In genomic region chr2:225122582-225123486, GRCh38 we compare ENCODE assay signal across 8 cellular contexts.
DNase-seq lines count a peak whose midpoint lies in the region; ATAC-seq and TF ChIP-seq lines count a peak whose summit lies in the region.

No MANE protein-coding gene starts in this region.

- no peaks in the 10 kb centered on the region for H3K36me3 Mint-ChIP-seq in stimulated activated effector memory CD8-positive, alpha-beta T cell treated with anti-CD3 and anti-CD28 coated beads, Interleukin-12 subunit alpha, Interleukin-12 subunit beta, amount 100 ng/mL, for 72 hours

- peak; percentile 68 for ATAC-seq in HG03175 (IDR thresholded peaks at IDR 0.05; ENCODE audit: unreplicated experiment)
- no peak for ATAC-seq in stimulated activated effector memory CD8-positive, alpha-beta T cell treated with anti-CD3 and anti-CD28 coated beads, Interleukin-12 subunit alpha, Interleukin-12 subunit beta, amount 100 ng/mL, for 72 hours
- ATAC-seq in GM21529 (IDR thresholded peaks at IDR 0.05; ENCODE audit: unreplicated experiment): no peak

- peak; percentile 29 for TF ChIP-seq CTCF in foreskin fibroblast (IDR thresholded peaks at IDR 0.05; ENCODE audit: low read depth, low read length)

- no peak overlapping the region for H3K27ac Mint-ChIP-seq in stimulated activated effector memory CD8-positive, alpha-beta T cell treated with anti-CD3 and anti-CD28 coated beads, Interleukin-12 subunit alpha, Interleukin-12 subunit beta, amount 100 ng/mL, for 72 hours

- peaks cover 6% of the 10 kb centered on the region for H3K4me1 Mint-ChIP-seq in stimulated activated effector memory CD8-positive, alpha-beta T cell treated with anti-CD3 and anti-CD28 coated beads, Interleukin-12 subunit alpha, Interleukin-12 subunit beta, amount 100 ng/mL, for 72 hours

- no peak overlapping the region for H3K4me3 Mint-ChIP-seq in stimulated activated effector memory CD8-positive, alpha-beta T cell treated with anti-CD3 and anti-CD28 coated beads, Interleukin-12 subunit alpha, Interleukin-12 subunit beta, amount 100 ng/mL, for 72 hours

- no peak overlapping the region for H3K4me3 ChIP-seq in foreskin fibroblast (ENCODE audit: low read depth in 1 of 2, low read length in 2 of 2)

- no peaks in the 10 kb centered on the region for H3K9me3 Mint-ChIP-seq in stimulated activated effector memory CD8-positive, alpha-beta T cell treated with anti-CD3 and anti-CD28 coated beads, Interleukin-12 subunit alpha, Interleukin-12 subunit beta, amount 100 ng/mL, for 72 hours

- peak; percentile 44 for DNase-seq in EH (ENCODE audit: low read depth)
- peak; percentile 4 for DNase-seq in T1000 (lab: John Stamatoyannopoulos, UW)
- DNase-seq in foreskin fibroblast: peak in 1 of 2 donors; percentile 72
- DNase-seq in stimulated activated effector memory CD8-positive, alpha-beta T cell treated with anti-CD3 and anti-CD28 coated beads, Interleukin-12 subunit alpha, Interleukin-12 subunit beta, amount 100 ng/mL, for 72 hours (ENCODE audit: low spot score in 2 of 2): peak; percentile 6 to 57
- DNase-seq in AG08396 (ENCODE audit: low spot score): no peak
- no peak for DNase-seq in NCI-H774 (lab: John Stamatoyannopoulos, UW)

Comparison
In these comparisons a context has a peak if more than half of its experiments do, and no peak if none do; other contexts are left out.
1. DNase-seq: peak in EH (single experiment), T1000 (single experiment) and stimulated activated effector memory CD8-positive, alpha-beta T cell treated with anti-CD3 and anti-CD28 coated beads, Interleukin-12 subunit alpha, Interleukin-12 subunit beta, amount 100 ng/mL, for 72 hours (2 of 2); none in AG08396 (single experiment) and NCI-H774 (single experiment).